ENCODE assay signal across 13 cellular contexts in genomic region chr3:112873632-112874031, GRCh38.
DNase-seq lines count a peak whose midpoint lies in the region; ATAC-seq and TF ChIP-seq lines count a peak whose summit lies in the region.
"Had no signal": no experiment of that assay in that cellular context is flagged by ENCODE, and none has a peak within 500 bp of the region (broad histone marks: within the 10 kb centered on the region; RNA-seq: fewer than 3 reads in every experiment).

No MANE protein-coding gene starts in this region.

- peak; percentile 92 for DNase-seq in NOMO-1 treated with DMSO at 0.1 percent for 48 hours (lab: John Stamatoyannopoulos, UW; ENCODE audit: unreplicated experiment)
- DNase-seq in cerebellar nuclear complex (lab: John Stamatoyannopoulos, UW): no peak
- DNase-seq in activated CD4-positive, alpha-beta T cell treated with anti-CD3 and anti-CD28 coated beads, Interleukin-2, amount 50 U/mL, for 4 hours: no peak
- DNase-seq in NCI-H774 (lab: John Stamatoyannopoulos, UW): no peak
- DNase-seq: activated CD8-positive, alpha-beta memory T cell treated with anti-CD3 and anti-CD28 coated beads for 24 hours; activated naive CD4-positive, alpha-beta T cell treated with anti-CD3 and anti-CD28 coated beads, Interleukin-2, amount 50 U/mL, for 16 hours; HCEC 1CT; naive thymus-derived CD8-positive, alpha-beta T cell; NCI-H1105 had no signal

- TF ChIP-seq POLR2A in GM18505 (IDR thresholded peaks at IDR 0.05; ENCODE audit: borderline replicate concordance, extremely low read depth, insufficient read depth, insufficient read length): no peak

- ATAC-seq in GM18505 (IDR thresholded peaks at IDR 0.05; ENCODE audit: unreplicated experiment) (peak; percentile 72), GM21423 (IDR thresholded peaks at IDR 0.05; ENCODE audit: unreplicated experiment) (peak; percentile 71), HG03095 (IDR thresholded peaks at IDR 0.05; ENCODE audit: unreplicated experiment) (peak; percentile 78), HG02840 (IDR thresholded peaks at IDR 0.05; ENCODE audit: low FRiP score, unreplicated experiment) (no peak)
- ATAC-seq: naive thymus-derived CD8-positive, alpha-beta T cell had no signal
